20 cellular contexts compared by ENCODE assay signal in the genomic region with DNA sequence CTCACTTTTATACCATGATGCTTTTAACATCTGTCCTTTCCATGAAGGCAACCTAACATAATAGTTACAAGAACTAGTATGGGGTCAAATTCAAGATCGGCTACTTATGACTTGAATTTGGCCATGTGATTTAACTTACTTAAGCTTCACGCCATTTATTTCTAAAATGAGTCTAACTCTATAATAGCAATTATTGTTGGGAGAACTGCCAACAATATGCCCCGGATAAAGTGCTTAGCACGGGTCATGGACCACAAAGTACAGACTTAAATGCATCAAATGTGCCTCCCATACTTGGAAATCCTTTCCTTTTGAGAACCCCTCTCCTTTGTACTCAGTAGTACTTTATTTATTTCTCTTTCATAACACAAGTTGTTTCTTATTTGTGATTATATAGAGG.
DNase-seq lines count a peak whose midpoint lies in the region; TF ChIP-seq lines count a peak whose summit lies in the region.
"Had no signal": no experiment of that assay in that cellular context is flagged by ENCODE, and none has a peak within 500 bp of the region (broad histone marks: within the 10 kb centered on the region; RNA-seq: fewer than 3 reads in every experiment).

No MANE protein-coding gene starts in this region.

- no peak for TF ChIP-seq CTCF in choroid plexus epithelial cell (conservative IDR thresholded peaks at IDR 0.05; ENCODE audit: low read depth, low read length)
- no peak for TF ChIP-seq CTCF in retinal pigment epithelial cell (conservative IDR thresholded peaks at IDR 0.05; ENCODE audit: low read depth, low read length)

- DNase-seq in choroid plexus epithelial cell (ENCODE audit: low read depth): peak; percentile 1
- DNase-seq in foreskin melanocyte: peak; percentile 81
- DNase-seq in retinal pigment epithelial cell (ENCODE audit: low read depth): peak; percentile 93
- no peak for DNase-seq in NCI-H510A treated with DMSO at 0.1 percent for 48 hours (lab: John Stamatoyannopoulos, UW)
- no peak for DNase-seq in activated CD4-positive, CD25-positive, alpha-beta regulatory T cell (lab: John Stamatoyannopoulos, UW)
- DNase-seq: 8988T; ACHN; BE2C; C1 segment of cervical spinal cord; CD4-positive, alpha-beta memory T cell; CD4-positive, CD25-positive, alpha-beta regulatory T cell; CD8-positive, alpha-beta memory T cell; COR-L47; DMS 273 treated with DMSO at 0.1 percent for 48 hours; DMS153; DMS53; DND-41; GDM1 had no signal

- no peak overlapping the region for H3K4me3 ChIP-seq in choroid plexus epithelial cell (ENCODE audit: low read depth, low read length)
- H3K4me3 ChIP-seq in retinal pigment epithelial cell (ENCODE audit: low read length): no peak overlapping the region
- H3K4me3 ChIP-seq: BLaER1, GM12878 had no signal

Comparison
In these comparisons a context has a peak if more than half of its experiments do, and no peak if none do; other contexts are left out.
1. DNase-seq: peak in choroid plexus epithelial cell (single experiment), foreskin melanocyte (single experiment) and retinal pigment epithelial cell (single experiment); none in NCI-H510A treated with DMSO at 0.1 percent for 48 hours (single experiment) and activated CD4-positive, CD25-positive, alpha-beta regulatory T cell (0 of 4).